8 cellular contexts compared by ENCODE assay signal in the genomic region with DNA sequence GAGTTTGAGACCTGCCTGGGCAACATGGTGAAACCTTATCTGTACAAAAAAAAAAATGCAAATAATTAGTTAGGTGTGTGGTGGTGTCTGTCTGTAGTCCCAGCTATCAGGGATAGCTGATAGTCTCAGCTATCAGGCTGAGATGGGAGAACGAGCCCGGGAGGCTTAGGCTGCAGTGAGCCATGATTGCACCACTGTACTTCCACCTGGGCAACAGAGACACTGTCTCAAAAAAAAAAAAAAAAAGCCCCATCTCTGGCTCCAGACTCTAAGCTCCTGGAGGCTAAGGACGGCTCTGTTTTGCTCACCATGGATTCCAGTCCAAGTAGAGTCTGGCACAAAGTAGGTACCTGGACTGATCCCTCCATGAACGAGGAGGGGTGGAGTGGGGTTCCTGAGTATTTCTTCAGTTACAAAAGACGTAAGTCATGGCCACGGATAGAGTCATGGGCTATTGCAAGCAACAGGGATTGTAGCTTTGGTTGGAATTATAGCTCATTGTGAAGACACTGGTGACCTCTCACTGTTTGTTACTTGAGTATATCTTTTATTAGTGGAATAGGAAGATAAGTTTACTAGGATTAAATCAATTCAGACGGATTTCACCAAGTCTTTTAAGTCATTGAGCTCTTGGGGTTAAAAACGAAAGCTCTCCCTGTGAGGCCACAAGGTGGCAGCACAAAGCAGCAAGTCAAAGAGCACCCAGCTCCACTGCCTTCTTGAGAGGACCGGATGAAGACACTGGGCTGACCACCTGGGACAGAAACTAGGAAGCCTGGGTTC. TPM values are rescaled to one million over a fixed set of nuclear protein-coding genes. Genes with fewer than 3 reads are reported as not detected.
A peak's percentile ranks its signal among the peaks of the same experiment; 100 is the strongest.
DNase-seq lines count a peak whose midpoint lies in the region; ATAC-seq and TF ChIP-seq lines count a peak whose summit lies in the region.

No MANE protein-coding gene starts in this region.

- TF ChIP-seq POLR2A in right lobe of liver (IDR thresholded peaks at IDR 0.05), result no peak

- no peak overlapping the region for H3K27ac Mint-ChIP-seq in activated CD4-positive, alpha-beta T cell treated with anti-CD3 and anti-CD28 coated beads, Interleukin-2, amount 10 ng/mL, durations not matched to agents 7 days and 5 days

- intact Hi-C loops in dorsolateral prefrontal cortex (cut with DNase I) (loop anchor here in 1 of 2 donors (5.0 kb wide), 1 partner anchor 58 kb away; a partner anchor contains a TSS), right lobe of liver (cut with DNase I) (loop anchor here in 1 of 2 donors (5.0 to 10.0 kb wide), 2 partner anchors 50 to 52 kb away; a partner anchor contains a TSS)

- no peaks in the 10 kb centered on the region for H3K36me3 Mint-ChIP-seq in activated CD4-positive, alpha-beta T cell treated with anti-CD3 and anti-CD28 coated beads, Interleukin-2, amount 10 ng/mL, durations not matched to agents 7 days and 5 days (ENCODE audit: low read depth)

- H3K27ac ChIP-seq in dorsolateral prefrontal cortex (no peak overlapping the region), right lobe of liver (no peak overlapping the region)

- TF ChIP-seq CTCF in GM06990 (IDR thresholded peaks at IDR 0.05; ENCODE audit: insufficient read depth, low read length, poor library complexity, severe bottlenecking), result peak; percentile 86
- peak; percentile 67 to 93 (median 83) for TF ChIP-seq CTCF in dorsolateral prefrontal cortex (IDR thresholded peaks at IDR 0.05 in 54 of 56, conservative IDR thresholded peaks at IDR 0.05 in 2 of 56; ENCODE audit: low read depth in 1 of 56, partially characterized antibody in 56 of 56)
- TF ChIP-seq CTCF in right lobe of liver (IDR thresholded peaks at IDR 0.05), result peak; percentile 65 to 87 (median 84)

- H3K4me1 ChIP-seq in right lobe of liver, result peaks cover 0 to 9% (median 0%) of the 10 kb centered on the region in 4 donors

- no peaks in the 10 kb centered on the region for H3K9me3 ChIP-seq in right lobe of liver

- CTCF ChIA-PET in activated CD4-positive, alpha-beta T cell treated with anti-CD3 and anti-CD28 coated beads, Interleukin-2, amount 10 ng/mL, durations not matched to agents 7 days and 5 days (lab: Charles Lee), result interaction anchor here (0.5 to 9.2 kb wide), 19 partner anchors 9 to 77 kb away, joined by 3 to 94 read pairs (median 5); a partner anchor contains a TSS

- H3K36me3 ChIP-seq in GM06990 (ENCODE audit: control insufficient read depth, insufficient read depth, low read length), result no peaks in the 10 kb centered on the region
- H3K36me3 ChIP-seq in right lobe of liver, result no peaks in the 10 kb centered on the region

- peaks cover 8% of the 10 kb centered on the region for H3K27me3 Mint-ChIP-seq in activated CD4-positive, alpha-beta T cell treated with anti-CD3 and anti-CD28 coated beads, Interleukin-2, amount 10 ng/mL, durations not matched to agents 7 days and 5 days

- H3K4me3 ChIP-seq in GM06990 (replicated peaks; ENCODE audit: low read depth, low read length) (no peak overlapping the region), dorsolateral prefrontal cortex (peak overlapping the region in 3 of 59 donors; percentile 6 to 45 (median 17)), right lobe of liver (peak overlapping the region in 1 of 3 donors; percentile 21)

- ATAC-seq in HG03280 (IDR thresholded peaks at IDR 0.05; ENCODE audit: unreplicated experiment) (peak; percentile 70), right lobe of liver (peak; percentile 89 to 94 (median 91)), GM21528 (IDR thresholded peaks at IDR 0.05; ENCODE audit: low FRiP score, unreplicated experiment) (no peak)

- WGBS in right lobe of liver (ENCODE audit: insufficient coverage, low coverage, low lambda C conversion rate, missing lambda C conversion rate), result 31% methylated on average over 9 of the region's 9 CpGs

- H3K9me3 Mint-ChIP-seq in activated CD4-positive, alpha-beta T cell treated with anti-CD3 and anti-CD28 coated beads, Interleukin-2, amount 10 ng/mL, durations not matched to agents 7 days and 5 days, result no peaks in the 10 kb centered on the region

- POLR2A ChIA-PET in activated CD4-positive, alpha-beta T cell treated with anti-CD3 and anti-CD28 coated beads, Interleukin-2, amount 10 ng/mL, durations not matched to agents 7 days and 5 days (lab: Charles Lee), result no interaction called here

- DNase-seq in GM06990 (ENCODE audit: extremely low read depth, insufficient read length), result peak; percentile 19
- peak; percentile 31 for DNase-seq in NCI-H526 treated with DMSO at 0.1 percent for 48 hours (lab: John Stamatoyannopoulos, UW)
- DNase-seq in activated CD4-positive, alpha-beta T cell treated with anti-CD3 and anti-CD28 coated beads, Interleukin-2, amount 10 ng/mL, durations not matched to agents 7 days and 5 days, result peak; percentile 78
- peak; percentile 57 to 81 (median 76) for DNase-seq in dorsolateral prefrontal cortex
- peak; percentile 65 to 75 (median 65) for DNase-seq in right lobe of liver
- peak; percentile 45 to 52 for DNase-seq in stimulated activated CD4-positive, alpha-beta T cell treated with anti-CD3 and anti-CD28 coated beads, Interleukin-4, amount 100 ng/mL, for 4 hours

- H3K4me1 Mint-ChIP-seq in activated CD4-positive, alpha-beta T cell treated with anti-CD3 and anti-CD28 coated beads, Interleukin-2, amount 10 ng/mL, durations not matched to agents 7 days and 5 days, result peaks cover 16% of the 10 kb centered on the region

- no peak overlapping the region for H3K4me3 Mint-ChIP-seq in activated CD4-positive, alpha-beta T cell treated with anti-CD3 and anti-CD28 coated beads, Interleukin-2, amount 10 ng/mL, durations not matched to agents 7 days and 5 days

- H3K27me3 ChIP-seq in GM06990 (replicated peaks; ENCODE audit: control insufficient read depth, insufficient read depth, low read length), result no peaks in the 10 kb centered on the region
- H3K27me3 ChIP-seq in dorsolateral prefrontal cortex, result no peaks in the 10 kb centered on the region
- H3K27me3 ChIP-seq in right lobe of liver, result no peaks in the 10 kb centered on the region

RNA-seq across cellular contexts. Expression of a gene that starts 35.6 kb away (rescaled TPM):
- not detected for total RNA-seq in activated CD4-positive, alpha-beta T cell treated with anti-CD3 and anti-CD28 coated beads, Interleukin-2, amount 10 ng/mL, durations not matched to agents 7 days and 5 days
- total RNA-seq in dorsolateral prefrontal cortex, result 1 to 10 TPM in 23 of 120 experiments, under 1 TPM in 56, not detected in 41; 0.44 to 2.0 (median 0.76) TPM
- under 1 TPM in 2 of 6 experiments, not detected in 4; 0.20 to 0.31 TPM for total RNA-seq in right lobe of liver

RNA-seq across cellular contexts. Expression of a gene that starts 53.9 kb away (rescaled TPM):
- total RNA-seq in activated CD4-positive, alpha-beta T cell treated with anti-CD3 and anti-CD28 coated beads, Interleukin-2, amount 10 ng/mL, durations not matched to agents 7 days and 5 days, result under 1 TPM in 1 of 2 experiments, not detected in 1; 0.05 TPM
- under 1 TPM in 36 of 120 experiments, not detected in 84; 0.06 to 0.47 (median 0.14) TPM for total RNA-seq in dorsolateral prefrontal cortex
- not detected for total RNA-seq in right lobe of liver

RNA-seq across cellular contexts. Expression of a gene that starts 57.8 kb away (rescaled TPM):
- 100 to 1,000 TPM in 1 of 2 experiments, 10 to 100 TPM in 1; 84.6 to 102 TPM for total RNA-seq in activated CD4-positive, alpha-beta T cell treated with anti-CD3 and anti-CD28 coated beads, Interleukin-2, amount 10 ng/mL, durations not matched to agents 7 days and 5 days
- 100 to 1,000 TPM in 117 of 120 experiments, 10 to 100 TPM in 3; 81.5 to 336 (median 168) TPM for total RNA-seq in dorsolateral prefrontal cortex
- total RNA-seq in right lobe of liver, result 1,000 to 10,000 TPM in 1 of 6 experiments, 100 to 1,000 TPM in 5; 319 to 1,976 (median 596) TPM

Comparison
In these comparisons a context has a peak if more than half of its experiments do, and no peak if none do; other contexts are left out.
1. DNase-seq: peak in every context shown above with its lines; median percentile 78 in activated CD4-positive, alpha-beta T cell treated with anti-CD3 and anti-CD28 coated beads, Interleukin-2, amount 10 ng/mL, durations not matched to agents 7 days and 5 days; 76 in dorsolateral prefrontal cortex; 65 in right lobe of liver; 48 in stimulated activated CD4-positive, alpha-beta T cell treated with anti-CD3 and anti-CD28 coated beads, Interleukin-4, amount 100 ng/mL, for 4 hours; 31 in NCI-H526 treated with DMSO at 0.1 percent for 48 hours; 19 in GM06990.